In genomic region chr1:1402901-1403392, GRCh38 we compare ENCODE assay signal across 1 cellular context.
TF ChIP-seq lines count a peak whose summit lies in the region.

No MANE protein-coding gene starts in this region.

TF ChIP-seq in GM12878, 131 proteins besides CTCF, POLR2A, EP300 and RAD21:
- TF ChIP-seq POLR2AphosphoS5 (IDR thresholded peaks at IDR 0.05; ENCODE audit: low read length) = 0 out of 2 replicates have a peak, but pooled peaks have one; percentile 31
TF ChIP-seq in GM12878: peak in this region for 1; not testable (repeated sequence) for 130.
